11 cellular contexts compared by ENCODE assay signal in the genomic region with DNA sequence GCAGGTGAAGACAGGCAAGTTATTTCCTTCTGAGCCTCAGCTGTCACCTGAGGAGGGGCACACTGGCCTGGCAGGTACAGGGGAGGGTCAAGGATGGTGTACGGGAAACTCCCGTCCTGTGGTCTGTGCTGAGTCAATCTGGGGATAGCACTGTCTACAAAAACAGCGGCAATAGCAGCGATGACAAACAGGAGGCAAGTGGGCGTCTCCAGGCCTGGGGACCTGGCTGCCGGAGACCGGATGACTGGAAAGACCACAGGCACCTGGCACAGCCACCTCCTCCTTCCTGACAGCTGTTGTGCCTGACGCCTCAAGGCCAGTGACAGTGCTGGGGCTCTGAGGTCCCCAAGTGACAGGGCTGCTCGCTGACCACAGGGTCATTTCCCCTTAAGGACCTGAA.
DNase-seq lines count a peak whose midpoint lies in the region; ATAC-seq and TF ChIP-seq lines count a peak whose summit lies in the region.
"Had no signal": no experiment of that assay in that cellular context is flagged by ENCODE, and none has a peak within 500 bp of the region (broad histone marks: within the 10 kb centered on the region; RNA-seq: fewer than 3 reads in every experiment).

No MANE protein-coding gene starts in this region.

- peaks cover 0 to 8% of the 10 kb centered on the region in 2 donors for H3K27me3 Mint-ChIP-seq in natural killer cell treated with Interleukin-12 subunit alpha and Interleukin-12 subunit beta and Interleukin-15 and Interleukin-18, amount 100 ng/mL, for 72 hours
- peaks cover 33% of the 10 kb centered on the region for H3K27me3 Mint-ChIP-seq in T-helper 17 cell

- H3K36me3 Mint-ChIP-seq in natural killer cell treated with Interleukin-12 subunit alpha and Interleukin-12 subunit beta and Interleukin-15 and Interleukin-18, amount 100 ng/mL, for 72 hours, result no peaks in the 10 kb centered on the region
- no peaks in the 10 kb centered on the region for H3K36me3 Mint-ChIP-seq in T-helper 17 cell (ENCODE audit: low read depth)

- no peak for TF ChIP-seq CTCF in transverse colon (IDR thresholded peaks at IDR 0.05)

- H3K4me1 ChIP-seq in transverse colon (no peaks in the 10 kb centered on the region), right cardiac atrium (ENCODE audit: control insufficient read depth, insufficient read depth, low read length) (no peaks in the 10 kb centered on the region)

- in situ Hi-C loops in KBM-7 (cut with MboI; ENCODE audit: low pct_unique_long_range_greater_than_20kb, low sequenced_read_pairs) (no loop called here), transverse colon (cut with MboI; ENCODE audit: low pct_ligation_motif_present in 1 of 4, low pct_unique_long_range_greater_than_20kb in 1 of 4, low sequenced_read_pairs in 3 of 4) (no loop called here)

- intact Hi-C loops in transverse colon (cut with DNase I; ENCODE audit: low total_unique reads), result no loop called here
- intact Hi-C loops in right cardiac atrium (cut with DNase I), result no loop called here

- TF ChIP-seq EP300 in transverse colon (IDR thresholded peaks at IDR 0.05; ENCODE audit: low read depth), result no peak

- peak; percentile 95 for ATAC-seq in GM18907 (IDR thresholded peaks at IDR 0.05; ENCODE audit: unreplicated experiment)
- peak; percentile 72 to 78 for ATAC-seq in natural killer cell treated with Interleukin-12 subunit alpha and Interleukin-12 subunit beta and Interleukin-15 and Interleukin-18, amount 100 ng/mL, for 72 hours
- no peak for ATAC-seq in T-helper 17 cell
- no peak for ATAC-seq in right cardiac atrium

- no peak overlapping the region for H3K4me3 ChIP-seq in transverse colon
- no peak overlapping the region for H3K4me3 ChIP-seq in right cardiac atrium (ENCODE audit: low read length)

- no peak for TF ChIP-seq POLR2A in transverse colon (IDR thresholded peaks at IDR 0.05)

- H3K27ac ChIP-seq in transverse colon (no peak overlapping the region), right cardiac atrium (ENCODE audit: low read length) (no peak overlapping the region)
- H3K27ac ChIP-seq: HL-60, VCaP had no signal

- no peaks in the 10 kb centered on the region for H3K27me3 ChIP-seq in transverse colon
- H3K27me3 ChIP-seq in right cardiac atrium (ENCODE audit: control insufficient read depth, insufficient read depth), result no peaks in the 10 kb centered on the region

- DNase-seq in H4 (ENCODE audit: low spot score) (peak; percentile 79), KBM-7 (peak; percentile 7), transverse colon (no peak), T-helper 17 cell (no peak), GM03348 (ENCODE audit: low spot score) (no peak), right cardiac atrium (no peak)
- DNase-seq in natural killer cell treated with Interleukin-12 subunit alpha and Interleukin-12 subunit beta and Interleukin-15 and Interleukin-18, amount 100 ng/mL, for 72 hours (ENCODE audit: low spot score), result no peak
- DNase-seq: substantia nigra had no signal

- H3K36me3 ChIP-seq in transverse colon, result no peaks in the 10 kb centered on the region

- H3K4me3 Mint-ChIP-seq in natural killer cell treated with Interleukin-12 subunit alpha and Interleukin-12 subunit beta and Interleukin-15 and Interleukin-18, amount 100 ng/mL, for 72 hours, result no peak overlapping the region
- H3K4me3 Mint-ChIP-seq in T-helper 17 cell, result no peak overlapping the region

- H3K4me1 Mint-ChIP-seq in natural killer cell treated with Interleukin-12 subunit alpha and Interleukin-12 subunit beta and Interleukin-15 and Interleukin-18, amount 100 ng/mL, for 72 hours (ENCODE audit: low read depth in 2 of 2), result peaks cover 0 to 5% of the 10 kb centered on the region in 2 donors
- no peaks in the 10 kb centered on the region for H3K4me1 Mint-ChIP-seq in T-helper 17 cell

- H3K9me3 ChIP-seq in transverse colon (no peaks in the 10 kb centered on the region), T-helper 17 cell (ENCODE audit: control insufficient read depth, low read length, poor library complexity, severe bottlenecking) (no peaks in the 10 kb centered on the region), right cardiac atrium (ENCODE audit: control insufficient read depth, low read length) (no peaks in the 10 kb centered on the region)

- H3K9me3 Mint-ChIP-seq in natural killer cell treated with Interleukin-12 subunit alpha and Interleukin-12 subunit beta and Interleukin-15 and Interleukin-18, amount 100 ng/mL, for 72 hours, result no peaks in the 10 kb centered on the region

- 64% methylated on average over 9 of the region's 9 CpGs; no CpG with 5 or more reads in 1 of the 2 donors for WGBS in transverse colon (ENCODE audit: low coverage in 1 of 2), 2 donors
- 77% methylated on average over 9 of the region's 9 CpGs for WGBS in right cardiac atrium

- H3K27ac Mint-ChIP-seq in natural killer cell treated with Interleukin-12 subunit alpha and Interleukin-12 subunit beta and Interleukin-15 and Interleukin-18, amount 100 ng/mL, for 72 hours, result no peak overlapping the region
- H3K27ac Mint-ChIP-seq in T-helper 17 cell, result no peak overlapping the region

Comparison
In these comparisons a context has a peak if more than half of its experiments do, and no peak if none do; other contexts are left out.
1. ATAC-seq: peak in GM18907 (single experiment) and natural killer cell treated with Interleukin-12 subunit alpha and Interleukin-12 subunit beta and Interleukin-15 and Interleukin-18, amount 100 ng/mL, for 72 hours (2 of 2); none in T-helper 17 cell (single experiment) and right cardiac atrium (0 of 2).
2. DNase-seq: peak in H4 (single experiment) and KBM-7 (single experiment); none in natural killer cell treated with Interleukin-12 subunit alpha and Interleukin-12 subunit beta and Interleukin-15 and Interleukin-18, amount 100 ng/mL, for 72 hours (single experiment), transverse colon (single experiment), T-helper 17 cell (0 of 3), GM03348 (single experiment) and right cardiac atrium (0 of 3).